ENCODE assay signal across 1 cellular context in genomic region chr17:76540381-76541300, GRCh38.
A peak's percentile ranks its signal among the peaks of the same experiment; 100 is the strongest.
TF ChIP-seq lines count a peak whose summit lies in the region.

No MANE protein-coding gene starts in this region.

TF ChIP-seq in H1, 55 proteins besides CTCF, POLR2A, EP300 and RAD21:
- TF ChIP-seq CREB1 (IDR thresholded peaks at IDR 0.05) (peak; percentile 68), CHD2 (IDR thresholded peaks at IDR 0.05; ENCODE audit: low read length) (0 out of 2 replicates have a peak, but pooled peaks have one; percentile 17), BCL11A (IDR thresholded peaks at IDR 0.05; ENCODE audit: low read depth in 2 of 2, low read length in 2 of 2) (no peak), RFX5 (IDR thresholded peaks at IDR 0.05; ENCODE audit: borderline replicate concordance, low read depth, low read length) (0 out of 2 replicates have a peak, but pooled peaks have one; percentile 27), SP1 (IDR thresholded peaks at IDR 0.05; ENCODE audit: low read depth, low read length) (peak; percentile 38; the same call in 1 of the 2 replicates), JUN (IDR thresholded peaks at IDR 0.05; ENCODE audit: low read depth, low read length) (peak; percentile 59; the same call in 1 of the 2 replicates), JUND (IDR thresholded peaks at IDR 0.05; ENCODE audit: low read length) (peak; percentile 90), CHD1 (IDR thresholded peaks at IDR 0.05; ENCODE audit: low read depth, low read length) (no peak), TCF12 (IDR thresholded peaks at IDR 0.05; ENCODE audit: low read depth, low read length) (no peak), ASH2L (IDR thresholded peaks at IDR 0.05; ENCODE audit: low read length) (peak; percentile 35), MAX (IDR thresholded peaks at IDR 0.05) (peak; percentile 88), SP4 (IDR thresholded peaks at IDR 0.05; ENCODE audit: low read length) (no peak), USF2 (IDR thresholded peaks at IDR 0.05; ENCODE audit: low read length) (no peak), E2F6 (IDR thresholded peaks at IDR 0.05) (peak; percentile 80), SAP30 (IDR thresholded peaks at IDR 0.05; ENCODE audit: insufficient read depth, insufficient replicate concordance, low read length) (peak; percentile 59), SIN3A (conservative IDR thresholded peaks at IDR 0.05 in 1 of 2, IDR thresholded peaks at IDR 0.05 in 1 of 2; ENCODE audit: low read depth in 1 of 2, low read length in 2 of 2) (0 out of 4 replicates have a peak, but pooled peaks of 1 of the 2 experiments have one; percentile 32), GABPA (IDR thresholded peaks at IDR 0.05; ENCODE audit: borderline replicate concordance, insufficient read depth, low read length) (peak; percentile 12; the same call in 1 of the 2 replicates), ATF2 (IDR thresholded peaks at IDR 0.05; ENCODE audit: low read length) (peak; percentile 100), RBBP5 (IDR thresholded peaks at IDR 0.05; ENCODE audit: borderline replicate concordance, low read depth, low read length) (0 out of 2 replicates have a peak, but pooled peaks have one; percentile 31), PHF8 (conservative IDR thresholded peaks at IDR 0.05; ENCODE audit: low read depth, low read length) (no peak), SRF (IDR thresholded peaks at IDR 0.05; ENCODE audit: low read depth, low read length) (no peak), SIX5 (IDR thresholded peaks at IDR 0.05; ENCODE audit: low read depth, low read length) (no peak), CTBP2 (IDR thresholded peaks at IDR 0.05; ENCODE audit: borderline replicate concordance, insufficient read depth, insufficient read length, low read length) (peak; percentile 42), NRF1 (IDR thresholded peaks at IDR 0.05; ENCODE audit: low read depth, low read length) (no peak)
